Comparison of ENCODE assay signal across 17 cellular contexts in the genomic region with DNA sequence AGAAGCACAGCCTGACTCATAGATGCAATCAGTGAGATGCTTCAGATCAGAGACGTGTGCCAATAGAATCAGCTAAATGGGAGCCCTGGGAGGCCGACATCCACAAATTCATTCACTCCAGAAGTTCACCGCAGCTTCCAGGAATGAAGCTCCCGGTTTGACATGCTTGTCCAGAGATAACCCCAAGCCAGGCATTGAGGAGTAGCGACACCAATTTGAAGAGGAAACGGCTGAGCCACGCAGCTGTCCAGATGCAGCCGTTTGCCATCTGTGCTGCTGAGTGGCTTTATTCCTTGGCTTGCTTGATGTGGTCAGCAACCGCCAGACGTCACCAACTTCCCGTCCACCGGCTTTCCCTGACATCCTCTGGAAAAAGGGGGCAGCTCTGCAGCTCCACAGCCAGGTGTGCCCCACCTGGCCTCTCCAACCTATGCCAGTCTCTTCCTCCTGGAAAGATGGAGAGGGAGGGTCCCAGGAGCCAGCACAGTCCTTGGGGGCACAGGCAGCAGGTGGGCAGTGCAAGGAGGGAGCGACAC.
A peak's percentile ranks its signal among the peaks of the same experiment; 100 is the strongest.
DNase-seq lines count a peak whose midpoint lies in the region; ATAC-seq lines count a peak whose summit lies in the region.
"Had no signal": no experiment of that assay in that cellular context is flagged by ENCODE, and none has a peak within 500 bp of the region (broad histone marks: within the 10 kb centered on the region; RNA-seq: fewer than 3 reads in every experiment).

No MANE protein-coding gene starts in this region.

- no peak overlapping the region for H2AK5ac ChIP-seq in trophoblast cell (ENCODE audit: low read length)

- H3K4me3 ChIP-seq in trophoblast cell (ENCODE audit: low read depth, low read length), result no peak overlapping the region

- H3K23ac ChIP-seq in trophoblast cell (ENCODE audit: low read length), result no peak overlapping the region

- no peaks in the 10 kb centered on the region for H3K79me2 ChIP-seq in trophoblast cell (ENCODE audit: control insufficient read depth, insufficient read depth, low read length, poor library complexity)

- WGBS in trophoblast cell (ENCODE audit: extremely low coverage, insufficient coverage, insufficient read length), result no CpG with 5 or more reads among the region's 13 CpGs

- ATAC-seq in HG02852 (IDR thresholded peaks at IDR 0.05; ENCODE audit: unreplicated experiment) (no peak), GM21723 (IDR thresholded peaks at IDR 0.05; ENCODE audit: unreplicated experiment) (no peak)

- H2BK12ac ChIP-seq in trophoblast cell (ENCODE audit: low read length), result peak overlapping the region; percentile 24

- no peak overlapping the region for H3K18ac ChIP-seq in trophoblast cell (ENCODE audit: low read length)

- H3K36me3 ChIP-seq in trophoblast cell (ENCODE audit: control insufficient read depth in 1 of 2, insufficient read depth in 2 of 2, low read length in 2 of 2), result no peaks in the 10 kb centered on the region

- H3K79me1 ChIP-seq in trophoblast cell (ENCODE audit: low read length), result peaks cover 5% of the 10 kb centered on the region

- peak overlapping the region; percentile 25 for H4K91ac ChIP-seq in trophoblast cell (ENCODE audit: low read depth, low read length)

- no peak overlapping the region for H3K27ac ChIP-seq in trophoblast cell (ENCODE audit: low read depth, low read length)
- H3K27ac ChIP-seq: C4-2B, HL-60 had no signal

- no peak overlapping the region for H4K8ac ChIP-seq in trophoblast cell (ENCODE audit: low read depth, low read length)

- no peaks in the 10 kb centered on the region for H3K27me3 ChIP-seq in trophoblast cell (ENCODE audit: insufficient read depth, low read length)

- H3K4me1 ChIP-seq in trophoblast cell (ENCODE audit: control insufficient read depth in 1 of 2, insufficient read depth in 2 of 2, low read length in 2 of 2), result peaks cover 10 to 14% of the 10 kb centered on the region in 2 experiments

- H3K4me2 ChIP-seq in trophoblast cell (ENCODE audit: low read length), result no peak overlapping the region

- no peak overlapping the region for H3K14ac ChIP-seq in trophoblast cell (ENCODE audit: low read length)

- DNase-seq in NCI-H82 (lab: John Stamatoyannopoulos, UW) (peak; percentile 15), NCI-H82 treated with DMSO at 0.1 percent for 48 hours (lab: John Stamatoyannopoulos, UW; ENCODE audit: unreplicated experiment) (no peak), HT1080 (ENCODE audit: low read depth) (peak; percentile 11), NCI-H69 (lab: John Stamatoyannopoulos, UW) (peak; percentile 20), trophoblast cell (no peak), NCI-H146 (lab: John Stamatoyannopoulos, UW) (no peak)
- DNase-seq: ACHN; CD4-positive, alpha-beta memory T cell; DMS79 treated with DMSO at 0.1 percent for 48 hours; GDM1; HCEC 1CT; HFFc6; KBM-7 had no signal

- H3K9me3 ChIP-seq in trophoblast cell (ENCODE audit: insufficient read depth, low read depth, low read length), result no peaks in the 10 kb centered on the region

- H2BK5ac ChIP-seq in trophoblast cell (ENCODE audit: low read depth, low read length, poor library complexity), result no peak overlapping the region

- H4K12ac ChIP-seq in trophoblast cell (ENCODE audit: low read depth, low read length), result no peak overlapping the region

- H2AFZ ChIP-seq in trophoblast cell (ENCODE audit: insufficient read depth, low read length, poor library complexity), result no peak overlapping the region

- H3K9ac ChIP-seq in trophoblast cell (ENCODE audit: low read length), result no peak overlapping the region

- H2BK120ac ChIP-seq in trophoblast cell (ENCODE audit: insufficient read depth, low read length, poor library complexity), result no peak overlapping the region

- no peak overlapping the region for H3K4ac ChIP-seq in trophoblast cell (ENCODE audit: low read depth, low read length)

Comparison
In these comparisons a context has a peak if more than half of its experiments do, and no peak if none do; other contexts are left out.
1. DNase-seq: peak in NCI-H82 (single experiment), HT1080 (single experiment) and NCI-H69 (single experiment); none in NCI-H82 treated with DMSO at 0.1 percent for 48 hours (single experiment), trophoblast cell (0 of 2) and NCI-H146 (single experiment).